Comparison of ENCODE assay signal across 11 cellular contexts in the genomic region with DNA sequence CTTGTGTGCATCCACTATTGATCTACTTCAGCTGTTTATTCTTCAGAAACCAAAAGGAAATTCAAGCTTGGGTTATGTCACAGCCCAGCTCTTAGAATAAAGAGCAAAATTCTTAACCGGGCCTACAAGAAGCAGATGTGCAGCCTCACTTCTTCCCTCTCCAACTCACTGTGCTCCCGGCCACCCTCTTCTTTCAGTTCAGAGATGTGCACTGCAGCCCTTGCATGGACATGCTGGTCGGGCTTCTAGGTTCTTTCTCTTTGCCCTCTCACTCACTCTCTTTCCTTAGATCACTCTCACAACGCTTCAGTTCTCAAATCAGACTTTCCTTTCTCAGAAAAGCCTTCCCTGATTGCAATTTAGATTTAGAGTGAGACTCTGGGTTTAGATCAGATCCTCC.
A peak's percentile ranks its signal among the peaks of the same experiment; 100 is the strongest.
DNase-seq lines count a peak whose midpoint lies in the region; ATAC-seq and TF ChIP-seq lines count a peak whose summit lies in the region.
"Had no signal": no experiment of that assay in that cellular context is flagged by ENCODE, and none has a peak within 500 bp of the region (broad histone marks: within the 10 kb centered on the region; RNA-seq: fewer than 3 reads in every experiment).

No MANE protein-coding gene starts in this region.

- H3K9me3 ChIP-seq in ectodermal cell (ENCODE audit: control insufficient read depth, low read length) (no peaks in the 10 kb centered on the region), parathyroid adenoma (ENCODE audit: control insufficient read depth, low read length) (no peaks in the 10 kb centered on the region), A673 (ENCODE audit: low read depth, low read length, poor library complexity, severe bottlenecking) (no peaks in the 10 kb centered on the region)

- no peak for TF ChIP-seq CTCF in parathyroid adenoma (IDR thresholded peaks at IDR 0.05)
- TF ChIP-seq CTCF in A673 (conservative IDR thresholded peaks at IDR 0.05; ENCODE audit: low read depth, low read length): no peak

- no TSS peak for BruUV-seq in A673 (replicated peaks; lab: Mats Ljungman, UMichigan)

- H3K4me1 ChIP-seq in ectodermal cell (ENCODE audit: control insufficient read depth, insufficient read depth, low read length) (no peaks in the 10 kb centered on the region), parathyroid adenoma (peaks cover 9% of the 10 kb centered on the region), A673 (ENCODE audit: insufficient read depth, low read length, poor library complexity, severe bottlenecking) (no peaks in the 10 kb centered on the region)

- 78 to 84% methylated on average over 4 of the region's 4 CpGs for WGBS in ectodermal cell, 2 experiments

- H3K36me3 ChIP-seq in ectodermal cell (ENCODE audit: control insufficient read depth, insufficient read depth, low read length): no peaks in the 10 kb centered on the region
- H3K36me3 ChIP-seq in parathyroid adenoma (ENCODE audit: control insufficient read depth, insufficient read depth, low read length): no peaks in the 10 kb centered on the region
- no peaks in the 10 kb centered on the region for H3K36me3 ChIP-seq in A673 (ENCODE audit: insufficient read depth, low read length, poor library complexity, severe bottlenecking)

- POLR2A ChIA-PET in A673 (lab: Charles Lee; ENCODE audit: low non-redundant PET): no interaction called here

- no peak for ATAC-seq in GM19023 (IDR thresholded peaks at IDR 0.05; ENCODE audit: unreplicated experiment)
- ATAC-seq in HG03469 (IDR thresholded peaks at IDR 0.05; ENCODE audit: unreplicated experiment): no peak

- DNase-seq in GM03348 (ENCODE audit: low spot score): peak; percentile 67
- DNase-seq in RPMI8226: peak; percentile 5
- no peak for DNase-seq in NCI-H1436 (lab: John Stamatoyannopoulos, UW)
- DNase-seq in A673 (ENCODE audit: low spot score): no peak
- DNase-seq: H7 had no signal

- peak overlapping the region; percentile 64 for H2AFZ ChIP-seq in parathyroid adenoma

- intact Hi-C loops in A673 (cut with micrococcal nuclease; ENCODE audit: unreplicated experiment): no loop called here

- H3K27me3 ChIP-seq in ectodermal cell (ENCODE audit: control insufficient read depth, insufficient read depth, low read length, poor library complexity, severe bottlenecking): no peaks in the 10 kb centered on the region
- H3K27me3 ChIP-seq in parathyroid adenoma (ENCODE audit: control insufficient read depth, insufficient read depth, low read length): no peaks in the 10 kb centered on the region
- H3K27me3 ChIP-seq in A673 (replicated peaks; ENCODE audit: insufficient read depth, low read depth, low read length, poor library complexity): no peaks in the 10 kb centered on the region

- no peak overlapping the region for H3K4me2 ChIP-seq in parathyroid adenoma (ENCODE audit: low read length)

- H3K4me3 ChIP-seq in ectodermal cell (ENCODE audit: insufficient read depth, low read depth, low read length) (no peak overlapping the region), parathyroid adenoma (ENCODE audit: low read depth, low read length) (no peak overlapping the region), A673 (ENCODE audit: low read depth, low read length, poor library complexity, severe bottlenecking) (no peak overlapping the region)
- H3K4me3 ChIP-seq: SK-N-MC, skin epidermis had no signal

- peak overlapping the region; percentile 22 for H3K27ac ChIP-seq in ectodermal cell (ENCODE audit: insufficient read depth, low read depth, low read length, poor library complexity, severe bottlenecking)
- peak overlapping the region; percentile 72 for H3K27ac ChIP-seq in parathyroid adenoma
- H3K27ac ChIP-seq in A673 (ENCODE audit: low read depth, low read length, poor library complexity, severe bottlenecking): no peak overlapping the region
- H3K27ac ChIP-seq: SK-N-MC had no signal

- CTCF ChIA-PET in A673 (lab: Charles Lee): no interaction called here

- no peak overlapping the region for H3K9ac ChIP-seq in parathyroid adenoma

- H3K79me2 ChIP-seq in parathyroid adenoma: no peaks in the 10 kb centered on the region

Comparison
In these comparisons a context has a peak if more than half of its experiments do, and no peak if none do; other contexts are left out.
1. DNase-seq: peak in GM03348 (single experiment) and RPMI8226 (single experiment); none in NCI-H1436 (single experiment) and A673 (single experiment).